Comparison of ENCODE assay signal across 8 cellular contexts in the genomic region with DNA sequence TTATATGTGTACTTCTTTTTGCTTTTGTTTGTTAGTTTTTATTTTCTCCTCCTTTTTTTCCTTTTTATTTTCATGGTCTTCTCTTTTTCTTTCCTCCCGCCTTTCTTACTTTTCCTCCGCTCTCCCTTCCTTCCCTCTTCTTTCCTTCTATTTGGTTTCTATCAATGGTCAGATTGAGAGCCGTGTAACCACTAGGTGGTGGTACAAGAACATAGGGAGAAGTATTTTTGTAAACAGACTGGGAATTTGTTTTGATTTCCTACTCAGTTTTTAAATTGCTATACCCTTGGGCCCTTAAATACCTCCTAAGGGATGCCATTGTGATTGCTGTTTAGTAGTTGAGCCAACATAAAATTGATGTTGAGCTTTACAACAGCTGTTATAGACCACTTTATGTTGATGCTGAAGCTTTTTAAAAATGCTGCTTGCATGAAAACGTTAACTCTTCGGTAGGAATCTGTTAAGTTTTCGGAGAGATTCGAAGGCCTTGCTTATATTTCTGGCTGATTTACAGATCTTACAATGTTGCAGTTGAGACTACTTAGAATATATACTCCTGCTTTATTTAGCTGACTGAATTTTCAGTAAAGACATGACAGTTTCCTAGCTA.
DNase-seq lines count a peak whose midpoint lies in the region; ATAC-seq and TF ChIP-seq lines count a peak whose summit lies in the region.

No MANE protein-coding gene starts in this region.

- no peaks in the 10 kb centered on the region for H3K27me3 ChIP-seq in endodermal cell (ENCODE audit: control insufficient read depth, insufficient read depth, low read length, poor library complexity, severe bottlenecking)

- peaks cover 12% of the 10 kb centered on the region for H3K4me1 ChIP-seq in endodermal cell (ENCODE audit: control insufficient read depth, insufficient read depth, low read length)

- DNase-seq in activated naive CD4-positive, alpha-beta T cell treated with Interleukin-2 at 50 U/mL for 16 hours = no peak
- DNase-seq in M059J (ENCODE audit: low read depth) = peak; percentile 75
- DNase-seq in SK-MEL-5 (ENCODE audit: low read depth, low spot score) = peak; percentile 77
- no peak for DNase-seq in endodermal cell
- no peak for DNase-seq in natural killer cell treated with Interleukin-12 subunit alpha and Interleukin-12 subunit beta and Interleukin-15 and Interleukin-18, amount 100 ng/mL, for 72 hours (ENCODE audit: low spot score)
- DNase-seq in activated naive CD4-positive, alpha-beta T cell treated with anti-CD3 and anti-CD28 coated beads, Interleukin-2, amount 50 U/mL, for 72 hours (ENCODE audit: low spot score in 2 of 2) = no peak

- H3K4me1 Mint-ChIP-seq in activated naive CD4-positive, alpha-beta T cell treated with anti-CD3 and anti-CD28 coated beads, Interleukin-2, amount 50 U/mL, for 24 hours = peaks cover 50% of the 10 kb centered on the region
- peaks cover 23% of the 10 kb centered on the region for H3K4me1 Mint-ChIP-seq in endodermal cell
- H3K4me1 Mint-ChIP-seq in natural killer cell treated with Interleukin-12 subunit alpha and Interleukin-12 subunit beta and Interleukin-15 and Interleukin-18, amount 100 ng/mL, for 72 hours (ENCODE audit: low read depth in 2 of 2) = peaks cover 22 to 49% of the 10 kb centered on the region in 2 donors

- no peak overlapping the region for H3K4me3 ChIP-seq in endodermal cell (ENCODE audit: low read length)

- 58 to 63% methylated on average over 4 to 7 of the region's 7 CpGs for WGBS in endodermal cell (ENCODE audit: insufficient coverage in 1 of 2, insufficient read length in 1 of 2), 2 experiments

- no peaks in the 10 kb centered on the region for H3K36me3 ChIP-seq in endodermal cell (ENCODE audit: control insufficient read depth, insufficient read depth, low read length)

- H3K9me3 Mint-ChIP-seq in activated naive CD4-positive, alpha-beta T cell treated with anti-CD3 and anti-CD28 coated beads, Interleukin-2, amount 50 U/mL, for 24 hours = peaks cover 2% of the 10 kb centered on the region
- peaks cover 2% of the 10 kb centered on the region for H3K9me3 Mint-ChIP-seq in endodermal cell
- no peaks in the 10 kb centered on the region for H3K9me3 Mint-ChIP-seq in natural killer cell treated with Interleukin-12 subunit alpha and Interleukin-12 subunit beta and Interleukin-15 and Interleukin-18, amount 100 ng/mL, for 72 hours
- peaks cover 1 to 2% of the 10 kb centered on the region in 2 donors for H3K9me3 Mint-ChIP-seq in activated naive CD4-positive, alpha-beta T cell treated with anti-CD3 and anti-CD28 coated beads, Interleukin-2, amount 50 U/mL, for 72 hours

- peak overlapping the region; percentile 69 for H3K27ac Mint-ChIP-seq in activated naive CD4-positive, alpha-beta T cell treated with anti-CD3 and anti-CD28 coated beads, Interleukin-2, amount 50 U/mL, for 24 hours
- H3K27ac Mint-ChIP-seq in endodermal cell = no peak overlapping the region
- H3K27ac Mint-ChIP-seq in natural killer cell treated with Interleukin-12 subunit alpha and Interleukin-12 subunit beta and Interleukin-15 and Interleukin-18, amount 100 ng/mL, for 72 hours = peak overlapping the region; percentile 37 to 39
- H3K27ac Mint-ChIP-seq in activated naive CD4-positive, alpha-beta T cell treated with anti-CD3 and anti-CD28 coated beads, Interleukin-2, amount 50 U/mL, for 72 hours = peak overlapping the region in 1 of 2 donors; percentile 84

- no peak overlapping the region for H3K9ac ChIP-seq in endodermal cell (ENCODE audit: extremely low read depth, low read length, poor library complexity, severe bottlenecking)

- in situ Hi-C loops in SK-MEL-5 (cut with HindIII; ENCODE audit: low pct_unique_long_range_greater_than_20kb, low sequenced_read_pairs) = no loop called here

- peaks cover 3% of the 10 kb centered on the region for H3K36me3 Mint-ChIP-seq in activated naive CD4-positive, alpha-beta T cell treated with anti-CD3 and anti-CD28 coated beads, Interleukin-2, amount 50 U/mL, for 24 hours
- no peaks in the 10 kb centered on the region for H3K36me3 Mint-ChIP-seq in endodermal cell (ENCODE audit: low read depth)
- H3K36me3 Mint-ChIP-seq in natural killer cell treated with Interleukin-12 subunit alpha and Interleukin-12 subunit beta and Interleukin-15 and Interleukin-18, amount 100 ng/mL, for 72 hours = peaks cover 9% of the 10 kb centered on the region
- H3K36me3 Mint-ChIP-seq in activated naive CD4-positive, alpha-beta T cell treated with anti-CD3 and anti-CD28 coated beads, Interleukin-2, amount 50 U/mL, for 72 hours = peaks cover 7 to 11% of the 10 kb centered on the region in 2 donors

- ATAC-seq in natural killer cell treated with Interleukin-12 subunit alpha and Interleukin-12 subunit beta and Interleukin-15 and Interleukin-18, amount 100 ng/mL, for 72 hours = no peak
- no peak for ATAC-seq in GM18868 (IDR thresholded peaks at IDR 0.05; ENCODE audit: unreplicated experiment)
- ATAC-seq in activated naive CD4-positive, alpha-beta T cell treated with anti-CD3 and anti-CD28 coated beads, Interleukin-2, amount 50 U/mL, for 72 hours = no peak

- H3K27me3 Mint-ChIP-seq in activated naive CD4-positive, alpha-beta T cell treated with anti-CD3 and anti-CD28 coated beads, Interleukin-2, amount 50 U/mL, for 24 hours = no peaks in the 10 kb centered on the region
- peaks cover 2% of the 10 kb centered on the region for H3K27me3 Mint-ChIP-seq in endodermal cell (ENCODE audit: insufficient read depth)
- H3K27me3 Mint-ChIP-seq in natural killer cell treated with Interleukin-12 subunit alpha and Interleukin-12 subunit beta and Interleukin-15 and Interleukin-18, amount 100 ng/mL, for 72 hours = no peaks in the 10 kb centered on the region

- peaks cover 3% of the 10 kb centered on the region for H3K9me3 ChIP-seq in endodermal cell (ENCODE audit: control insufficient read depth, low read length)

- no peak overlapping the region for H3K27ac ChIP-seq in endodermal cell (ENCODE audit: low read depth, low read length)

- peak; percentile 86 for TF ChIP-seq CTCF in endodermal cell (conservative IDR thresholded peaks at IDR 0.05)

- H3K4me3 Mint-ChIP-seq in activated naive CD4-positive, alpha-beta T cell treated with anti-CD3 and anti-CD28 coated beads, Interleukin-2, amount 50 U/mL, for 24 hours = peak overlapping the region; percentile 2
- no peak overlapping the region for H3K4me3 Mint-ChIP-seq in endodermal cell
- H3K4me3 Mint-ChIP-seq in natural killer cell treated with Interleukin-12 subunit alpha and Interleukin-12 subunit beta and Interleukin-15 and Interleukin-18, amount 100 ng/mL, for 72 hours = peak overlapping the region; percentile 45

Comparison
In these comparisons a context has a peak if more than half of its experiments do, and no peak if none do; other contexts are left out.
1. DNase-seq: peak in M059J (single experiment) and SK-MEL-5 (single experiment); none in activated naive CD4-positive, alpha-beta T cell treated with Interleukin-2 at 50 U/mL for 16 hours (single experiment), endodermal cell (single experiment), natural killer cell treated with Interleukin-12 subunit alpha and Interleukin-12 subunit beta and Interleukin-15 and Interleukin-18, amount 100 ng/mL, for 72 hours (single experiment) and activated naive CD4-positive, alpha-beta T cell treated with anti-CD3 and anti-CD28 coated beads, Interleukin-2, amount 50 U/mL, for 72 hours (0 of 2).